16 cellular contexts compared by ENCODE assay signal in genomic region chr5:77355074-77355473, GRCh38.
"Had no signal": no experiment of that assay in that cellular context is flagged by ENCODE, and none has a peak within 500 bp of the region (broad histone marks: within the 10 kb centered on the region; RNA-seq: fewer than 3 reads in every experiment).

No MANE protein-coding gene starts in this region.

- H3K27me3 ChIP-seq: breast epithelium, esophagus muscularis mucosa, neutrophil, right atrium auricular region, stomach had no signal

- H3K27ac ChIP-seq: breast epithelium, esophagus muscularis mucosa, lower lobe of right lung, neutrophil, right atrium auricular region had no signal

- ATAC-seq: activated CD4-positive, CD25-positive, alpha-beta regulatory T cell treated with anti-CD3 and anti-CD28 coated beads, Interleukin-2, amount 50 U/mL, for 24 hours; left cardiac atrium; lower lobe of right lung; naive thymus-derived CD4-positive, alpha-beta T cell had no signal

- H3K4me3 ChIP-seq: breast epithelium, esophagus muscularis mucosa, lower lobe of right lung, right atrium auricular region, stomach had no signal

- H3K36me3 ChIP-seq: breast epithelium, esophagus muscularis mucosa, lower lobe of right lung, neutrophil, right atrium auricular region, stomach had no signal

- H3K9me3 ChIP-seq: breast epithelium, esophagus muscularis mucosa, lower lobe of right lung, neutrophil, right atrium auricular region, stomach had no signal

- DNase-seq: activated effector memory CD4-positive, alpha-beta T cell treated with Interleukin-2 at 50 U/mL for 16 hours; activated T-cell treated with anti-CD3 and anti-CD28 coated beads, Interleukin-2, amount 50 U/mL, for 1 hour; glutamatergic neuron; left cardiac atrium; lower lobe of right lung; naive thymus-derived CD4-positive, alpha-beta T cell; posterior cingulate gyrus; small intestine; stomach had no signal

- H3K4me1 ChIP-seq: breast epithelium, esophagus muscularis mucosa, lower lobe of right lung, right atrium auricular region had no signal

- FAIRE-seq: small intestine, TTC549, urothelium cell line had no signal
